9 cellular contexts compared by ENCODE assay signal in the genomic region with DNA sequence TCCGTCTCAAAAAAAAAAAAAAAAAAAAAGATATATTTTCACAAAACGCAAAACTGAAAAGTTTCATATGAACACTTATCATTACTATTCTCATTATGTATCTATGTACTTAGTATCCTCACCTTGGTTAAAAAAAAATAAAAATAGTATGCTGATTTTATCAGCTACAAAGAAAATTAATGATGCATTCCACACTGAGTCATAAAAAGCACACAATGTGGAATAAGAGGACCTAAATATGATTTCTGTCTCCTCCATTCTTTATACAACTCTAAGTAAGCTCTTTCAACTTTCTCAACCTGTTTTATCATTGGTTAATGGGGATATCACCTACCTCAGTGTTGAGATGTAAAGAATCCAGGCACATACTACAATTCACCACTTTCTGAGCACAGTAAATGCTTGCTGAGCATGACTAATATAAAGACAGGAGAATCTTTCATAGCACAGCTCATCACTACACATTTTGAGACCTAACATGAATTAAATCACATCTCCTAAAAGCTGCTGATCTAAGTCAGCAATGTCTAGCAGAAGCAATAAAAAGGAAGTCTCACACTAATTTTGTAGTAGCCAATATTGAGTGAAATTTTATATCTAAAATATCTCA. TPM values are rescaled to one million over a fixed set of nuclear protein-coding genes. Genes with fewer than 3 reads are reported as not detected.
DNase-seq lines count a peak whose midpoint lies in the region; ATAC-seq and TF ChIP-seq lines count a peak whose summit lies in the region.
"Had no signal": no experiment of that assay in that cellular context is flagged by ENCODE, and none has a peak within 500 bp of the region (broad histone marks: within the 10 kb centered on the region; RNA-seq: fewer than 3 reads in every experiment).

No MANE protein-coding gene starts in this region.

- H3K36me3 Mint-ChIP-seq in activated T-cell treated with anti-CD3 and anti-CD28 coated beads, Interleukin-2, amount 50 U/mL, for 72 hours (ENCODE audit: insufficient read depth in 2 of 2) = peaks cover 5% of the 10 kb centered on the region in 2 donors
- peaks cover 6% of the 10 kb centered on the region for H3K36me3 Mint-ChIP-seq in stimulated activated effector memory CD8-positive, alpha-beta T cell treated with anti-CD3 and anti-CD28 coated beads, Interleukin-12 subunit alpha, Interleukin-12 subunit beta, amount 100 ng/mL, for 72 hours

- no peaks in the 10 kb centered on the region for H3K27me3 Mint-ChIP-seq in activated T-cell treated with anti-CD3 and anti-CD28 coated beads, Interleukin-2, amount 50 U/mL, for 72 hours (ENCODE audit: low read depth)

- peak overlapping the region; percentile 9 for H3K27ac ChIP-seq in OCI-LY7 (ENCODE audit: low read depth, low read length, poor library complexity, severe bottlenecking)

- POLR2A ChIA-PET in OCI-LY7 (lab: Charles Lee) = interaction anchor here (0.6 to 2.7 kb wide), 12 partner anchors 10 to 575 kb away, joined by 3 to 21 read pairs (median 4); no protein-coding TSS in a partner anchor

- H3K4me3 ChIP-seq in OCI-LY7 (ENCODE audit: low read depth, low read length, poor library complexity, severe bottlenecking) (peak overlapping the region; percentile 96), epithelial cell of esophagus (ENCODE audit: low read length) (peak overlapping the region; percentile 87)

- peaks cover 4% of the 10 kb centered on the region; the same call in 1 of the 2 replicates for H4K20me1 ChIP-seq in OCI-LY7 (ENCODE audit: insufficient read depth, low read length)

- TF ChIP-seq CTCF in OCI-LY7 (conservative IDR thresholded peaks at IDR 0.05; ENCODE audit: low read length) = no peak
- TF ChIP-seq CTCF in epithelial cell of esophagus (IDR thresholded peaks at IDR 0.05; ENCODE audit: insufficient read depth, low read depth, low read length, missing control alignments) = no peak

- intact Hi-C loops in OCI-LY7 (cut with micrococcal nuclease; ENCODE audit: unreplicated experiment) = no loop called here

- CTCF ChIA-PET in OCI-LY7 (lab: Charles Lee; ENCODE audit: unreplicated experiment) = no interaction called here

- peak overlapping the region; percentile 95 for H3K4me2 ChIP-seq in OCI-LY7 (ENCODE audit: low read length)

- peaks cover 9% of the 10 kb centered on the region for H3K36me3 ChIP-seq in OCI-LY7 (ENCODE audit: insufficient read depth, low read length)

- peaks cover 77% of the 10 kb centered on the region for H3K4me1 Mint-ChIP-seq in activated T-cell treated with anti-CD3 and anti-CD28 coated beads, Interleukin-2, amount 50 U/mL, for 72 hours (ENCODE audit: low read depth)
- peaks cover 63% of the 10 kb centered on the region for H3K4me1 Mint-ChIP-seq in stimulated activated effector memory CD8-positive, alpha-beta T cell treated with anti-CD3 and anti-CD28 coated beads, Interleukin-12 subunit alpha, Interleukin-12 subunit beta, amount 100 ng/mL, for 72 hours

- no TSS peak for BruUV-seq in OCI-LY7 (replicated peaks; lab: Mats Ljungman, UMichigan)

- no peak for DNase-seq in activated T-cell treated with anti-CD3 and anti-CD28 coated beads, Interleukin-2, amount 50 U/mL, for 72 hours
- no peak for DNase-seq in activated T-cell treated with anti-CD3 and anti-CD28 coated beads, Interleukin-2, amount 50 U/mL, for 48 hours
- DNase-seq in OCI-LY7 (ENCODE audit: low spot score) (no peak), epithelial cell of esophagus (ENCODE audit: low read depth) (peak; percentile 40), NCI-H1092 treated with DMSO at 0.1 percent for 48 hours (lab: John Stamatoyannopoulos, UW) (no peak), GM03348 (ENCODE audit: low spot score) (no peak)
- DNase-seq in stimulated activated effector memory CD8-positive, alpha-beta T cell treated with anti-CD3 and anti-CD28 coated beads, Interleukin-12 subunit alpha, Interleukin-12 subunit beta, amount 100 ng/mL, for 72 hours (ENCODE audit: low spot score in 2 of 2) = no peak
- DNase-seq: KBM-7 had no signal

- H3K27ac Mint-ChIP-seq in activated T-cell treated with anti-CD3 and anti-CD28 coated beads, Interleukin-2, amount 50 U/mL, for 72 hours = peak overlapping the region; percentile 76
- peak overlapping the region; percentile 13 for H3K27ac Mint-ChIP-seq in stimulated activated effector memory CD8-positive, alpha-beta T cell treated with anti-CD3 and anti-CD28 coated beads, Interleukin-12 subunit alpha, Interleukin-12 subunit beta, amount 100 ng/mL, for 72 hours

- no peaks in the 10 kb centered on the region for H3K9me3 Mint-ChIP-seq in activated T-cell treated with anti-CD3 and anti-CD28 coated beads, Interleukin-2, amount 50 U/mL, for 72 hours
- H3K9me3 Mint-ChIP-seq in stimulated activated effector memory CD8-positive, alpha-beta T cell treated with anti-CD3 and anti-CD28 coated beads, Interleukin-12 subunit alpha, Interleukin-12 subunit beta, amount 100 ng/mL, for 72 hours = no peaks in the 10 kb centered on the region

- H3K4me3 Mint-ChIP-seq in activated T-cell treated with anti-CD3 and anti-CD28 coated beads, Interleukin-2, amount 50 U/mL, for 72 hours = peak overlapping the region; percentile 23 to 96
- peak overlapping the region; percentile 90 for H3K4me3 Mint-ChIP-seq in stimulated activated effector memory CD8-positive, alpha-beta T cell treated with anti-CD3 and anti-CD28 coated beads, Interleukin-12 subunit alpha, Interleukin-12 subunit beta, amount 100 ng/mL, for 72 hours

- ATAC-seq in activated T-cell treated with anti-CD3 and anti-CD28 coated beads, Interleukin-2, amount 50 U/mL, for 72 hours (replicated peaks in 1 of 2) = peak; percentile 39 to 44
- ATAC-seq in stimulated activated effector memory CD8-positive, alpha-beta T cell treated with anti-CD3 and anti-CD28 coated beads, Interleukin-12 subunit alpha, Interleukin-12 subunit beta, amount 100 ng/mL, for 72 hours = peak; percentile 62
- no peak for ATAC-seq in GM19463 (IDR thresholded peaks at IDR 0.05; ENCODE audit: unreplicated experiment)

- peaks cover 42% of the 10 kb centered on the region for H3K4me1 ChIP-seq in OCI-LY7 (ENCODE audit: insufficient read depth, low read length, poor library complexity, severe bottlenecking)

- peaks cover 81% of the 10 kb centered on the region for H3K79me2 ChIP-seq in OCI-LY7 (ENCODE audit: insufficient read depth, low read depth, low read length)

- no peak overlapping the region for H2AFZ ChIP-seq in OCI-LY7 (ENCODE audit: low read length)

- no peaks in the 10 kb centered on the region for H3K9me3 ChIP-seq in OCI-LY7 (ENCODE audit: low read length)

- no peaks in the 10 kb centered on the region for H3K9me2 ChIP-seq in OCI-LY7 (ENCODE audit: insufficient read depth, low read length)

RNA-seq across cellular contexts. Expression of a gene that starts 2.7 kb away (rescaled TPM):
- 10 to 100 TPM; 19.5 to 19.8 TPM for total RNA-seq in activated T-cell treated with anti-CD3 and anti-CD28 coated beads, Interleukin-2, amount 50 U/mL, for 72 hours
- total RNA-seq in OCI-LY7 (2014; rRNA removed; shearing (Covaris generic)) = 20.0 and 25.1 TPM in 2 replicates
- 32.6 and 38.4 TPM in 2 replicates for total RNA-seq in OCI-LY7 (2022)
